In genomic region chr9:91424403-91425176, GRCh38 we compare ENCODE assay signal across 8 cellular contexts. TPM values are rescaled to one million over a fixed set of nuclear protein-coding genes. Genes with fewer than 3 reads are reported as not detected.
DNase-seq lines count a peak whose midpoint lies in the region; ATAC-seq, FAIRE-seq and TF ChIP-seq lines count a peak whose summit lies in the region.

No MANE protein-coding gene starts in this region.

- H3K27me3 Mint-ChIP-seq in HFFc6 (ENCODE audit: insufficient read depth) = peaks cover 3% of the 10 kb centered on the region; the same call in 1 of the 2 replicates

- TF ChIP-seq POLR2A in erythroblast (IDR thresholded peaks at IDR 0.05; ENCODE audit: low read length) (no peak), GM12892 (IDR thresholded peaks at IDR 0.05; ENCODE audit: low read depth, low read length) (no peak)

- DNase-seq in ELR (ENCODE audit: low read depth) = peak; percentile 83
- DNase-seq in HFFc6 = peak; percentile 76
- peak; percentile 20 to 49 for DNase-seq in NOMO-1 (lab: John Stamatoyannopoulos, UW; ENCODE audit: unreplicated experiment in 2 of 2)
- DNase-seq in activated T-cell treated with anti-CD3 and anti-CD28 coated beads, Interleukin-2, amount 50 U/mL, for 1 hour = peak; percentile 66
- peak; percentile 64 to 84 for DNase-seq in erythroblast (lab: John Stamatoyannopoulos, UW)
- DNase-seq in mucosa of descending colon = peak; percentile 79 to 88 (median 83)
- peak; percentile 41 to 45 for DNase-seq in stimulated activated CD8-positive, alpha-beta memory T cell treated with anti-CD3 and anti-CD28 coated beads, Interleukin-7, amount 100 ng/mL, for 1 hour (ENCODE audit: low read depth in 2 of 2)
- DNase-seq in GM12892 (ENCODE audit: insufficient read length) = no peak

- no peaks in the 10 kb centered on the region for H3K9me3 Mint-ChIP-seq in HFFc6

- peak overlapping the region; percentile 92 for H3K4me3 Mint-ChIP-seq in HFFc6

- no peaks in the 10 kb centered on the region for H3K36me3 ChIP-seq in mucosa of descending colon (ENCODE audit: low read depth)

- H3K4me1 ChIP-seq in mucosa of descending colon (ENCODE audit: low read depth) = peaks cover 23% of the 10 kb centered on the region

- peak; percentile 59 for ATAC-seq in mucosa of descending colon

- no peaks in the 10 kb centered on the region for H3K9me3 ChIP-seq in mucosa of descending colon

- no peak for FAIRE-seq in GM12892 (lab: Jason Lieb, UNC)

- no peaks in the 10 kb centered on the region for H3K36me3 Mint-ChIP-seq in HFFc6 (ENCODE audit: low read depth)

- TF ChIP-seq CTCF in HFFc6 (IDR thresholded peaks at IDR 0.05) (peak; percentile 66), mucosa of descending colon (IDR thresholded peaks at IDR 0.05) (no peak)

- H3K4me3 ChIP-seq in mucosa of descending colon = peak overlapping the region; percentile 27

- peaks cover 56% of the 10 kb centered on the region for H3K4me1 Mint-ChIP-seq in HFFc6 (ENCODE audit: low read depth)

- H3K27ac Mint-ChIP-seq in HFFc6 = peak overlapping the region; percentile 91

- intact Hi-C loops in mucosa of descending colon (cut with DNase I, micrococcal nuclease) = loop anchor here (10.0 kb wide), 3 partner anchors 230 to 510 kb away; no protein-coding TSS in a partner anchor

RNA-seq across cellular contexts. Expression of gene NFIL3, which starts 1.0 kb away (rescaled TPM):
- 10 to 100 TPM; 11.8 to 18.5 (median 17.4) TPM for total RNA-seq in HFFc6 (2021; fragmentation: NEBNext Ultra II Directional; extraction: Animal tissue kit (Norgen Biotek cat#: 25700))
- 10 to 100 TPM; 17.7 to 41.9 (median 20.6) TPM for total RNA-seq in mucosa of descending colon
- 4.7 TPM for polyA plus RNA-seq in GM12892 (2012; ENCODE audit: missing spikeins)
